1 cellular context compared by ENCODE assay signal in the genomic region with DNA sequence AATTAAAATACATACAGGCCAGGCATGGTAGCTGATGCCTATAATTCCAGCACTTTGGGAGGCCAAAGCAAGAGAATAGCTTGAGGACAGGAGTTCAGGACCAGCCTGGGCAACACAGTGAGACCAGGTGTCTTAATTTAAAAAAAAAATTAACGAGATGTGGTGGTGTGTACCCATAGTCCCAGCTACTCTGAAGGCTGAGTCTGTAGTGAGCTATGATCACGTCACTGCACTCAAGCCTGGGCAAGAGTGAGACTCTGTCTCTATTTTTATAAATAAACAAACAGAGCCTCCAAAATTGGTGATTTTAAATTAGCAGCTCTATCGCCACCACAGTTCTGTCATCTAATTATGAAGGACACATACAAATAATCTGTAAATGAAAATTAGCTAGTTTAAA.
TF ChIP-seq lines count a peak whose summit lies in the region.

No MANE protein-coding gene starts in this region.

TF ChIP-seq in GM23338, 12 proteins besides CTCF, POLR2A, EP300 and RAD21 (continued from another document):
- TF ChIP-seq, protein P1, sequence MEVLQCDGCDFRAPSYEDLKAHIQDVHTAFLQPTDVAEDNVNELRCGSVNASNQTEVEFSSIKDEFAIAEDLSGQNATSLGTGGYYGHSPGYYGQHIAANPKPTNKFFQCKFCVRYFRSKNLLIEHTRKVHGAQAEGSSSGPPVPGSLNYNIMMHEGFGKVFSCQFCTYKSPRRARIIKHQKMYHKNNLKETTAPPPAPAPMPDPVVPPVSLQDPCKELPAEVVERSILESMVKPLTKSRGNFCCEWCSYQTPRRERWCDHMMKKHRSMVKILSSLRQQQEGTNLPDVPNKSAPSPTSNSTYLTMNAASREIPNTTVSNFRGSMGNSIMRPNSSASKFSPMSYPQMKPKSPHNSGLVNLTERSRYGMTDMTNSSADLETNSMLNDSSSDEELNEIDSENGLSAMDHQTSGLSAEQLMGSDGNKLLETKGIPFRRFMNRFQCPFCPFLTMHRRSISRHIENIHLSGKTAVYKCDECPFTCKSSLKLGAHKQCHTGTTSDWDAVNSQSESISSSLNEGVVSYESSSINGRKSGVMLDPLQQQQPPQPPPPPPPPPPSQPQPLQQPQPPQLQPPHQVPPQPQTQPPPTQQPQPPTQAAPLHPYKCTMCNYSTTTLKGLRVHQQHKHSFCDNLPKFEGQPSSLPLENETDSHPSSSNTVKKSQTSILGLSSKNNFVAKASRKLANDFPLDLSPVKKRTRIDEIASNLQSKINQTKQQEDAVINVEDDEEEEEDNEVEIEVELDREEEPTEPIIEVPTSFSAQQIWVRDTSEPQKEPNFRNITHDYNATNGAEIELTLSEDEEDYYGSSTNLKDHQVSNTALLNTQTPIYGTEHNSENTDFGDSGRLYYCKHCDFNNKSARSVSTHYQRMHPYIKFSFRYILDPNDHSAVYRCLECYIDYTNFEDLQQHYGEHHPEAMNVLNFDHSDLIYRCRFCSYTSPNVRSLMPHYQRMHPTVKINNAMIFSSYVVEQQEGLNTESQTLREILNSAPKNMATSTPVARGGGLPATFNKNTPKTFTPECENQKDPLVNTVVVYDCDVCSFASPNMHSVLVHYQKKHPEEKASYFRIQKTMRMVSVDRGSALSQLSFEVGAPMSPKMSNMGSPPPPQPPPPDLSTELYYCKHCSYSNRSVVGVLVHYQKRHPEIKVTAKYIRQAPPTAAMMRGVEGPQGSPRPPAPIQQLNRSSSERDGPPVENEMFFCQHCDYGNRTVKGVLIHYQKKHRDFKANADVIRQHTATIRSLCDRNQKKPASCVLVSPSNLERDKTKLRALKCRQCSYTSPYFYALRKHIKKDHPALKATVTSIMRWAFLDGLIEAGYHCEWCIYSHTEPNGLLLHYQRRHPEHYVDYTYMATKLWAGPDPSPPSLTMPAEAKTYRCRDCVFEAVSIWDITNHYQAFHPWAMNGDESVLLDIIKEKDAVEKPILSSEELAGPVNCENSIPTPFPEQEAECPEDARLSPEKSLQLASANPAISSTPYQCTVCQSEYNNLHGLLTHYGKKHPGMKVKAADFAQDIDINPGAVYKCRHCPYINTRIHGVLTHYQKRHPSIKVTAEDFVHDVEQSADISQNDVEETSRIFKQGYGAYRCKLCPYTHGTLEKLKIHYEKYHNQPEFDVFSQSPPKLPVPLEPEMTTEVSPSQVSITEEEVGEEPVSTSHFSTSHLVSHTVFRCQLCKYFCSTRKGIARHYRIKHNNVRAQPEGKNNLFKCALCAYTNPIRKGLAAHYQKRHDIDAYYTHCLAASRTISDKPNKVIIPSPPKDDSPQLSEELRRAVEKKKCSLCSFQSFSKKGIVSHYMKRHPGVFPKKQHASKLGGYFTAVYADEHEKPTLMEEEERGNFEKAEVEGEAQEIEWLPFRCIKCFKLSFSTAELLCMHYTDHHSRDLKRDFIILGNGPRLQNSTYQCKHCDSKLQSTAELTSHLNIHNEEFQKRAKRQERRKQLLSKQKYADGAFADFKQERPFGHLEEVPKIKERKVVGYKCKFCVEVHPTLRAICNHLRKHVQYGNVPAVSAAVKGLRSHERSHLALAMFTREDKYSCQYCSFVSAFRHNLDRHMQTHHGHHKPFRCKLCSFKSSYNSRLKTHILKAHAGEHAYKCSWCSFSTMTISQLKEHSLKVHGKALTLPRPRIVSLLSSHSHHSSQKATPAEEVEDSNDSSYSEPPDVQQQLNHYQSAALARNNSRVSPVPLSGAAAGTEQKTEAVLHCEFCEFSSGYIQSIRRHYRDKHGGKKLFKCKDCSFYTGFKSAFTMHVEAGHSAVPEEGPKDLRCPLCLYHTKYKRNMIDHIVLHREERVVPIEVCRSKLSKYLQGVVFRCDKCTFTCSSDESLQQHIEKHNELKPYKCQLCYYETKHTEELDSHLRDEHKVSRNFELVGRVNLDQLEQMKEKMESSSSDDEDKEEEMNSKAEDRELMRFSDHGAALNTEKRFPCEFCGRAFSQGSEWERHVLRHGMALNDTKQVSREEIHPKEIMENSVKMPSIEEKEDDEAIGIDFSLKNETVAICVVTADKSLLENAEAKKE (CRISPR knock-in tag; IDR thresholded peaks at IDR 0.05): no peak
- TF ChIP-seq JUNB (IDR thresholded peaks at IDR 0.05; ENCODE audit: unreplicated experiment) (no peak), POLR2AphosphoS5 (IDR thresholded peaks at IDR 0.05; ENCODE audit: low read depth) (no peak), STAT1 (IDR thresholded peaks at IDR 0.05; ENCODE audit: unreplicated experiment) (no peak), EZH2 (IDR thresholded peaks at IDR 0.05; ENCODE audit: low read depth, unreplicated experiment) (no peak), ZNF331 (CRISPR knock-in tag; IDR thresholded peaks at IDR 0.05; ENCODE audit: low read depth) (no peak), NANOG (IDR thresholded peaks at IDR 0.05; ENCODE audit: borderline replicate concordance) (no peak), ZNF114 (CRISPR knock-in tag; IDR thresholded peaks at IDR 0.05) (no peak)
- TF ChIP-seq, protein P2, sequence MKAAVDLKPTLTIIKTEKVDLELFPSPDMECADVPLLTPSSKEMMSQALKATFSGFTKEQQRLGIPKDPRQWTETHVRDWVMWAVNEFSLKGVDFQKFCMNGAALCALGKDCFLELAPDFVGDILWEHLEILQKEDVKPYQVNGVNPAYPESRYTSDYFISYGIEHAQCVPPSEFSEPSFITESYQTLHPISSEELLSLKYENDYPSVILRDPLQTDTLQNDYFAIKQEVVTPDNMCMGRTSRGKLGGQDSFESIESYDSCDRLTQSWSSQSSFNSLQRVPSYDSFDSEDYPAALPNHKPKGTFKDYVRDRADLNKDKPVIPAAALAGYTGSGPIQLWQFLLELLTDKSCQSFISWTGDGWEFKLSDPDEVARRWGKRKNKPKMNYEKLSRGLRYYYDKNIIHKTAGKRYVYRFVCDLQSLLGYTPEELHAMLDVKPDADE (IDR thresholded peaks at IDR 0.05): no peak
- TF ChIP-seq, protein P3, sequence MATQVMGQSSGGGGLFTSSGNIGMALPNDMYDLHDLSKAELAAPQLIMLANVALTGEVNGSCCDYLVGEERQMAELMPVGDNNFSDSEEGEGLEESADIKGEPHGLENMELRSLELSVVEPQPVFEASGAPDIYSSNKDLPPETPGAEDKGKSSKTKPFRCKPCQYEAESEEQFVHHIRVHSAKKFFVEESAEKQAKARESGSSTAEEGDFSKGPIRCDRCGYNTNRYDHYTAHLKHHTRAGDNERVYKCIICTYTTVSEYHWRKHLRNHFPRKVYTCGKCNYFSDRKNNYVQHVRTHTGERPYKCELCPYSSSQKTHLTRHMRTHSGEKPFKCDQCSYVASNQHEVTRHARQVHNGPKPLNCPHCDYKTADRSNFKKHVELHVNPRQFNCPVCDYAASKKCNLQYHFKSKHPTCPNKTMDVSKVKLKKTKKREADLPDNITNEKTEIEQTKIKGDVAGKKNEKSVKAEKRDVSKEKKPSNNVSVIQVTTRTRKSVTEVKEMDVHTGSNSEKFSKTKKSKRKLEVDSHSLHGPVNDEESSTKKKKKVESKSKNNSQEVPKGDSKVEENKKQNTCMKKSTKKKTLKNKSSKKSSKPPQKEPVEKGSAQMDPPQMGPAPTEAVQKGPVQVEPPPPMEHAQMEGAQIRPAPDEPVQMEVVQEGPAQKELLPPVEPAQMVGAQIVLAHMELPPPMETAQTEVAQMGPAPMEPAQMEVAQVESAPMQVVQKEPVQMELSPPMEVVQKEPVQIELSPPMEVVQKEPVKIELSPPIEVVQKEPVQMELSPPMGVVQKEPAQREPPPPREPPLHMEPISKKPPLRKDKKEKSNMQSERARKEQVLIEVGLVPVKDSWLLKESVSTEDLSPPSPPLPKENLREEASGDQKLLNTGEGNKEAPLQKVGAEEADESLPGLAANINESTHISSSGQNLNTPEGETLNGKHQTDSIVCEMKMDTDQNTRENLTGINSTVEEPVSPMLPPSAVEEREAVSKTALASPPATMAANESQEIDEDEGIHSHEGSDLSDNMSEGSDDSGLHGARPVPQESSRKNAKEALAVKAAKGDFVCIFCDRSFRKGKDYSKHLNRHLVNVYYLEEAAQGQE (IDR thresholded peaks at IDR 0.05; ENCODE audit: unreplicated experiment): no peak
